22 cellular contexts compared by ENCODE assay signal in genomic region chr16:4689864-4690704, GRCh38. TPM values are rescaled to one million over a fixed set of nuclear protein-coding genes. Genes with fewer than 3 reads are reported as not detected.
DNase-seq lines count a peak whose midpoint lies in the region; ATAC-seq, FAIRE-seq and TF ChIP-seq lines count a peak whose summit lies in the region.
"Had no signal": no experiment of that assay in that cellular context is flagged by ENCODE, and none has a peak within 500 bp of the region (broad histone marks: within the 10 kb centered on the region; RNA-seq: fewer than 3 reads in every experiment).

No MANE protein-coding gene starts in this region.

- H3K27me3 Mint-ChIP-seq in CD14-positive monocyte (ENCODE audit: low read depth in 3 of 3) (peaks cover 0 to 1% (median 0%) of the 10 kb centered on the region in 3 donors), GM23338 (ENCODE audit: insufficient read depth, low read depth, poor library complexity) (peaks cover 12% of the 10 kb centered on the region), neural crest cell (ENCODE audit: low read depth) (peaks cover 3% of the 10 kb centered on the region)

- H3K36me3 Mint-ChIP-seq in CD14-positive monocyte, result peaks cover 33 to 53% of the 10 kb centered on the region in 2 donors
- peaks cover 4% of the 10 kb centered on the region; the same call in 1 of the 3 replicates for H3K36me3 Mint-ChIP-seq in GM23338 (ENCODE audit: low read depth)
- H3K36me3 Mint-ChIP-seq in neural crest cell (ENCODE audit: low read depth), result no peaks in the 10 kb centered on the region

- no peaks in the 10 kb centered on the region for H3K9me3 Mint-ChIP-seq in CD14-positive monocyte
- H3K9me3 Mint-ChIP-seq in GM23338, result no peaks in the 10 kb centered on the region; the same call in 2 of the 3 replicates
- no peaks in the 10 kb centered on the region for H3K9me3 Mint-ChIP-seq in neural crest cell

- peaks cover 45% of the 10 kb centered on the region for H3K4me1 Mint-ChIP-seq in CD14-positive monocyte
- peaks cover under 1% of the 10 kb centered on the region; the same call in 1 of the 3 replicates for H3K4me1 Mint-ChIP-seq in GM23338
- no peaks in the 10 kb centered on the region for H3K4me1 Mint-ChIP-seq in neural crest cell

- H3K4me3 Mint-ChIP-seq in CD14-positive monocyte (peak overlapping the region in 1 of 2 donors; percentile 46), GM23338 (no peak overlapping the region), neural crest cell (peak overlapping the region; percentile 47)

- H3K27me3 ChIP-seq in GM23338 (ENCODE audit: insufficient read depth) (no peaks in the 10 kb centered on the region), bronchial epithelial cell (ENCODE audit: control insufficient read depth, insufficient read depth, low read length) (no peaks in the 10 kb centered on the region)
- H3K27me3 ChIP-seq: BE2C, tibial nerve had no signal

- H3K27ac ChIP-seq in GM23338 (ENCODE audit: low read depth), result no peak overlapping the region
- H3K27ac ChIP-seq: KMS-11, parathyroid adenoma, tibial nerve had no signal

- H3K27ac Mint-ChIP-seq in CD14-positive monocyte, result peak overlapping the region in 5 of 7 donors; percentile 26 to 86 (median 79)
- 0 out of 2 replicates have a peak overlapping the region, but pooled peaks have one; percentile 67 for H3K27ac Mint-ChIP-seq in GM23338
- peak overlapping the region; percentile 50 for H3K27ac Mint-ChIP-seq in neural crest cell (ENCODE audit: unreplicated experiment)

- H3K4me1 ChIP-seq in GM23338 (ENCODE audit: insufficient read depth), result no peaks in the 10 kb centered on the region; the same call in 1 of the 2 replicates
- H3K4me1 ChIP-seq: parathyroid adenoma had no signal

- ATAC-seq in GM23338, result no peak
- no peak for ATAC-seq in GM21737 (IDR thresholded peaks at IDR 0.05; ENCODE audit: unreplicated experiment)
- no peak for ATAC-seq in HG02973 (IDR thresholded peaks at IDR 0.05; ENCODE audit: unreplicated experiment)

- no peaks in the 10 kb centered on the region for H3K9me2 ChIP-seq in GM23338 (ENCODE audit: insufficient read depth)

- intact Hi-C loops in CD14-positive monocyte (cut with micrococcal nuclease), result loop anchor here in 1 of 2 donors (5.0 kb wide), 1 partner anchor 63 kb away; no protein-coding TSS in a partner anchor

- H3K36me3 ChIP-seq in GM23338 (ENCODE audit: insufficient read depth), result no peaks in the 10 kb centered on the region
- peaks cover 4% of the 10 kb centered on the region for H3K36me3 ChIP-seq in bronchial epithelial cell (ENCODE audit: control insufficient read depth, insufficient read depth, low read length)

- no peak overlapping the region for H3K4me2 ChIP-seq in GM23338
- H3K4me2 ChIP-seq: KMS-11 had no signal

- no peaks in the 10 kb centered on the region; the same call in 1 of the 2 replicates for H3F3A ChIP-seq in GM23338 (replicated peaks; ENCODE audit: low read depth)

- no peak overlapping the region for H3K4me3 ChIP-seq in GM23338
- H3K4me3 ChIP-seq in bronchial epithelial cell (ENCODE audit: low read depth, low read length), result no peak overlapping the region
- H3K4me3 ChIP-seq: tibial nerve had no signal

- peak; percentile 50 for FAIRE-seq in bronchial epithelial cell (lab: Jason Lieb, UNC)

- no peaks in the 10 kb centered on the region for H4K20me1 ChIP-seq in GM23338 (replicated peaks; ENCODE audit: insufficient read depth)

- no peaks in the 10 kb centered on the region for H3K79me2 ChIP-seq in GM23338 (replicated peaks; ENCODE audit: insufficient read depth)
- H3K79me2 ChIP-seq: parathyroid adenoma had no signal

- DNase-seq in CD14-positive monocyte (ENCODE audit: low spot score), result peak; percentile 22
- DNase-seq in GM23338 (ENCODE audit: low spot score), result no peak
- no peak for DNase-seq in bronchial epithelial cell (ENCODE audit: low read depth)
- no peak for DNase-seq in neural crest cell (ENCODE audit: low read depth, low spot score)
- DNase-seq in central memory CD4-positive, alpha-beta T cell, result no peak
- DNase-seq: activated CD4-positive, alpha-beta T cell treated with anti-CD3 and anti-CD28 coated beads, Interleukin-2, amount 50 U/mL, for 1 hour; anterior cingulate cortex; BE2C; DMS 273 treated with DMSO at 0.1 percent for 48 hours; HCEC 1CT; NCI-H1048; NCI-H2107; NCI-H510A treated with DMSO at 0.1 percent for 48 hours; RPMI8226; stimulated activated naive CD4-positive, alpha-beta T cell; SW 1271 had no signal

- H2AFZ ChIP-seq in GM23338, result no peak overlapping the region
- H2AFZ ChIP-seq: parathyroid adenoma had no signal

- TF ChIP-seq CTCF in CD14-positive monocyte (IDR thresholded peaks at IDR 0.05) (no peak), GM23338 (conservative IDR thresholded peaks at IDR 0.05; ENCODE audit: low read depth in 2 of 2) (no peak), bronchial epithelial cell (IDR thresholded peaks at IDR 0.05; ENCODE audit: insufficient read depth, low read length, severe bottlenecking) (no peak), neural crest cell (conservative IDR thresholded peaks at IDR 0.05) (no peak)

TF ChIP-seq in GM23338, 12 proteins besides CTCF, POLR2A, EP300 and RAD21:
- TF ChIP-seq ZNF331 (CRISPR knock-in tag; IDR thresholded peaks at IDR 0.05; ENCODE audit: low read depth) (no peak), REST (IDR thresholded peaks at IDR 0.05; ENCODE audit: unreplicated experiment) (no peak), POLR2AphosphoS5 (IDR thresholded peaks at IDR 0.05; ENCODE audit: low read depth) (no peak), EZH2phosphoT487 (IDR thresholded peaks at IDR 0.05; ENCODE audit: unreplicated experiment) (no peak), NANOG (IDR thresholded peaks at IDR 0.05; ENCODE audit: borderline replicate concordance) (no peak), EZH2 (IDR thresholded peaks at IDR 0.05; ENCODE audit: low read depth, unreplicated experiment) (no peak)

RNA-seq across cellular contexts. Expression of gene NUDT16L1, which starts 3.3 kb away (rescaled TPM):
- polyA plus RNA-seq in CD14-positive monocyte (10 to 100 TPM; 41.1 to 62.7 TPM), GM23338 (2016; fragmentation: Nextera tagmentation; extraction: Ambion mirVana) (37.1 and 39.0 TPM in 2 replicates)
- total RNA-seq in GM23338 (2014; rRNA removed; shearing (Covaris generic)), result 65.1 and 80.4 TPM in 2 replicates
- total RNA-seq in bronchial epithelial cell (21.1 and 34.8 TPM in 2 replicates), neural crest cell (36.8 and 37.8 TPM in 2 replicates)

RNA-seq across cellular contexts. Expression of gene ANKS3, which starts 44.0 kb away (rescaled TPM):
- polyA plus RNA-seq in CD14-positive monocyte, result under 1 TPM; 0.59 to 0.95 TPM
- total RNA-seq in GM23338 (2014; rRNA removed; shearing (Covaris generic)), result 19.1 and 24.9 TPM in 2 replicates
- 17.9 and 22.5 TPM in 2 replicates for polyA plus RNA-seq in GM23338 (2016; fragmentation: Nextera tagmentation; extraction: Ambion mirVana)
- total RNA-seq in bronchial epithelial cell, result 13.3 and 16.8 TPM in 2 replicates
- total RNA-seq in neural crest cell, result 32.0 and 35.5 TPM in 2 replicates

RNA-seq across cellular contexts. Expression of gene DNAAF8, which starts 44.3 kb away (rescaled TPM):
- polyA plus RNA-seq in CD14-positive monocyte, result under 1 TPM in 1 of 2 donors, not detected in 1; 0.36 TPM
- 1.3 TPM in 1 of 2 replicates, not detected in the other for total RNA-seq in GM23338 (2014; rRNA removed; shearing (Covaris generic))
- 0.34 TPM in 1 of 2 replicates, not detected in the other for polyA plus RNA-seq in GM23338 (2016; fragmentation: Nextera tagmentation; extraction: Ambion mirVana)
- under 0.01 and 0.26 TPM in 2 replicates for total RNA-seq in bronchial epithelial cell
- total RNA-seq in neural crest cell, result 0.68 and 0.96 TPM in 2 replicates
- total RNA-seq: G401 had no signal
